ENCODE assay signal across 8 cellular contexts in genomic region chr6:89146748-89147715, GRCh38. TPM values are rescaled to one million over a fixed set of nuclear protein-coding genes. Genes with fewer than 3 reads are reported as not detected.
DNase-seq lines count a peak whose midpoint lies in the region; ATAC-seq and TF ChIP-seq lines count a peak whose summit lies in the region.

No MANE protein-coding gene starts in this region.

- H3K9me3 Mint-ChIP-seq in CD8-positive, alpha-beta T cell: no peaks in the 10 kb centered on the region
- H3K9me3 Mint-ChIP-seq in T-helper 2 cell treated with Interferon-gamma antibody and Interleukin-4, amounts not matched to agents 5 μg/mL and 100 μg/mL, for 36 hours: no peaks in the 10 kb centered on the region
- H3K9me3 Mint-ChIP-seq in neural progenitor cell: no peaks in the 10 kb centered on the region

- no peaks in the 10 kb centered on the region for H3K9me3 ChIP-seq in CD8-positive, alpha-beta T cell (ENCODE audit: low read length)
- no peaks in the 10 kb centered on the region for H3K9me3 ChIP-seq in fibroblast of lung (ENCODE audit: control insufficient read depth, insufficient read depth, low read depth, low read length)
- H3K9me3 ChIP-seq in neural progenitor cell (ENCODE audit: low read depth): no peaks in the 10 kb centered on the region

- no peak for DNase-seq in CD8-positive, alpha-beta T cell
- peak; percentile 12 for DNase-seq in HFF-Myc (ENCODE audit: extremely low read depth, low read depth)
- DNase-seq in T-helper 2 cell treated with Interferon-gamma antibody and Interleukin-4, amounts not matched to agents 5 μg/mL and 100 μg/mL, for 36 hours (ENCODE audit: low spot score): no peak
- peak; percentile 40 to 75 for DNase-seq in fibroblast of lung (ENCODE audit: low read depth in 2 of 2)
- DNase-seq in neural progenitor cell (ENCODE audit: low spot score): peak; percentile 37
- DNase-seq in activated effector memory CD4-positive, alpha-beta T cell treated with anti-CD3 and anti-CD28 coated beads, Interleukin-2, amount 50 U/mL, for 16 hours: no peak

- peaks cover 37% of the 10 kb centered on the region for H3K4me1 Mint-ChIP-seq in CD8-positive, alpha-beta T cell (ENCODE audit: low read depth)
- peaks cover 26% of the 10 kb centered on the region for H3K4me1 Mint-ChIP-seq in T-helper 2 cell treated with Interferon-gamma antibody and Interleukin-4, amounts not matched to agents 5 μg/mL and 100 μg/mL, for 36 hours (ENCODE audit: low read depth)
- H3K4me1 Mint-ChIP-seq in neural progenitor cell: peaks cover 15% of the 10 kb centered on the region

- no peaks in the 10 kb centered on the region for H3F3A ChIP-seq in neural progenitor cell (ENCODE audit: low read depth)

- H3K79me2 ChIP-seq in fibroblast of lung (ENCODE audit: control insufficient read depth, insufficient read depth, low read length): no peaks in the 10 kb centered on the region
- H3K79me2 ChIP-seq in neural progenitor cell (ENCODE audit: low read depth): peaks cover 5% of the 10 kb centered on the region

- no peaks in the 10 kb centered on the region for H3K27me3 Mint-ChIP-seq in CD8-positive, alpha-beta T cell (ENCODE audit: low read depth)
- H3K27me3 Mint-ChIP-seq in T-helper 2 cell treated with Interferon-gamma antibody and Interleukin-4, amounts not matched to agents 5 μg/mL and 100 μg/mL, for 36 hours (ENCODE audit: low read depth): peaks cover 12% of the 10 kb centered on the region
- no peaks in the 10 kb centered on the region for H3K27me3 Mint-ChIP-seq in neural progenitor cell (ENCODE audit: insufficient read depth, low read depth)

- intact Hi-C loops in CD8-positive, alpha-beta T cell (cut with DNase I, micrococcal nuclease): loop anchor here (1.0 to 10.0 kb wide), 4 partner anchors 68 to 678 kb away; partner anchors contain the start of genes CASP8AP2 (in 1 of the 2), RNGTT (in 1 of the 2) and UBE2J1 (in 1 of the 2)

- H3K4me1 ChIP-seq in CD8-positive, alpha-beta T cell (ENCODE audit: insufficient read depth, low read length): peaks cover 19% of the 10 kb centered on the region
- peaks cover 3% of the 10 kb centered on the region for H3K4me1 ChIP-seq in fibroblast of lung (ENCODE audit: control insufficient read depth, extremely low read depth, insufficient read depth, low read length)
- peaks cover 15% of the 10 kb centered on the region for H3K4me1 ChIP-seq in neural progenitor cell

- H3K9ac ChIP-seq in fibroblast of lung (ENCODE audit: insufficient read depth, low read length) (peak overlapping the region; percentile 67), neural progenitor cell (no peak overlapping the region)

- H2AFZ ChIP-seq in fibroblast of lung (ENCODE audit: low read length) (peak overlapping the region; percentile 70), neural progenitor cell (replicated peaks) (peak overlapping the region; percentile 93)

- H4K20me1 ChIP-seq in fibroblast of lung (ENCODE audit: control insufficient read depth, extremely low read depth, insufficient read depth, low read length) (no peaks in the 10 kb centered on the region), neural progenitor cell (ENCODE audit: low read depth) (peaks cover 3% of the 10 kb centered on the region)

- peak overlapping the region; percentile 82 for H3K27ac Mint-ChIP-seq in CD8-positive, alpha-beta T cell
- peak overlapping the region; percentile 47 for H3K27ac Mint-ChIP-seq in T-helper 2 cell treated with Interferon-gamma antibody and Interleukin-4, amounts not matched to agents 5 μg/mL and 100 μg/mL, for 36 hours
- peak overlapping the region; percentile 12 for H3K27ac Mint-ChIP-seq in neural progenitor cell

- peaks cover 25% of the 10 kb centered on the region for H3K36me3 Mint-ChIP-seq in CD8-positive, alpha-beta T cell
- H3K36me3 Mint-ChIP-seq in T-helper 2 cell treated with Interferon-gamma antibody and Interleukin-4, amounts not matched to agents 5 μg/mL and 100 μg/mL, for 36 hours (ENCODE audit: low read depth): peaks cover 26% of the 10 kb centered on the region
- peaks cover 4% of the 10 kb centered on the region for H3K36me3 Mint-ChIP-seq in neural progenitor cell

- CTCF ChIA-PET in CD8-positive, alpha-beta T cell (lab: Charles Lee): interaction anchor here (0.5 to 2.1 kb wide), 2 partner anchors 74 to 164 kb away, joined by 3 to 7 read pairs; no protein-coding TSS in a partner anchor

- H3K4me2 ChIP-seq in fibroblast of lung (ENCODE audit: extremely low read depth, insufficient read depth, low read length): peak overlapping the region; percentile 96
- peak overlapping the region; percentile 84 for H3K4me2 ChIP-seq in neural progenitor cell

- POLR2A ChIA-PET in CD8-positive, alpha-beta T cell (lab: Charles Lee): interaction anchor here (1.0 to 7.0 kb wide), 7 partner anchors 9 to 206 kb away, joined by 3 to 96 read pairs (median 4); partner anchors contain the start of genes PNRC1, RNGTT and UBE2J1

- ATAC-seq in CD8-positive, alpha-beta T cell: no peak
- no peak for ATAC-seq in HG03565 (IDR thresholded peaks at IDR 0.05; ENCODE audit: unreplicated experiment)
- ATAC-seq in GM18498 (IDR thresholded peaks at IDR 0.05; ENCODE audit: unreplicated experiment): no peak

- peak overlapping the region; percentile 89 for H3K4me3 Mint-ChIP-seq in CD8-positive, alpha-beta T cell
- peak overlapping the region; percentile 79 for H3K4me3 Mint-ChIP-seq in T-helper 2 cell treated with Interferon-gamma antibody and Interleukin-4, amounts not matched to agents 5 μg/mL and 100 μg/mL, for 36 hours
- peak overlapping the region; percentile 87 for H3K4me3 Mint-ChIP-seq in neural progenitor cell

- no peaks in the 10 kb centered on the region for H3K27me3 ChIP-seq in CD8-positive, alpha-beta T cell (ENCODE audit: insufficient read depth, low read length)
- no peaks in the 10 kb centered on the region for H3K27me3 ChIP-seq in fibroblast of lung (ENCODE audit: control insufficient read depth, insufficient read depth, low read length)
- peaks cover 37% of the 10 kb centered on the region for H3K27me3 ChIP-seq in neural progenitor cell

- H3K4me3 ChIP-seq in CD8-positive, alpha-beta T cell (ENCODE audit: low read depth, low read length): peak overlapping the region; percentile 87
- peak overlapping the region; percentile 80 for H3K4me3 ChIP-seq in HFF-Myc (replicated peaks; ENCODE audit: low read depth, low read length)
- H3K4me3 ChIP-seq in fibroblast of lung (replicated peaks in 1 of 4; ENCODE audit: control extremely low read depth in 1 of 4, insufficient read depth in 1 of 4, low read depth in 3 of 4, low read length in 4 of 4): peak overlapping the region; percentile 30 to 81 (median 66)
- peak overlapping the region; percentile 54 for H3K4me3 ChIP-seq in neural progenitor cell

- peak overlapping the region; percentile 73 for H3K27ac ChIP-seq in CD8-positive, alpha-beta T cell (ENCODE audit: low read depth, low read length)
- peak overlapping the region; percentile 54 for H3K27ac ChIP-seq in fibroblast of lung (ENCODE audit: insufficient read depth, low read length)
- no peak overlapping the region for H3K27ac ChIP-seq in neural progenitor cell

- no peak for TF ChIP-seq CTCF in CD8-positive, alpha-beta T cell (IDR thresholded peaks at IDR 0.05)
- TF ChIP-seq CTCF in HFF-Myc (IDR thresholded peaks at IDR 0.05; ENCODE audit: low read depth, low read length, missing control alignments) (no peak), fibroblast of lung (conservative IDR thresholded peaks at IDR 0.05 in 1 of 2, IDR thresholded peaks at IDR 0.05 in 1 of 2; ENCODE audit: low read depth in 1 of 2, low read length in 2 of 2) (no peak), neural progenitor cell (IDR thresholded peaks at IDR 0.05) (no peak)

- H3K36me3 ChIP-seq in CD8-positive, alpha-beta T cell (ENCODE audit: insufficient read depth, low read length): peaks cover 1% of the 10 kb centered on the region
- no peaks in the 10 kb centered on the region for H3K36me3 ChIP-seq in fibroblast of lung (ENCODE audit: control insufficient read depth, insufficient read depth, low read length)
- H3K36me3 ChIP-seq in neural progenitor cell: no peaks in the 10 kb centered on the region

RNA-seq across cellular contexts. Expression of gene PM20D2, which starts 1.2 kb away (rescaled TPM):
- 1 to 10 TPM; 5.5 to 6.2 TPM for total RNA-seq in CD8-positive, alpha-beta T cell
- 9.0 and 10.1 TPM in 2 replicates for total RNA-seq in fibroblast of lung
- 3.9 and 6.0 TPM in 2 replicates for polyA plus RNA-seq in fibroblast of lung
- 2.2 and 3.9 TPM in 2 replicates for polyA plus RNA-seq in fibroblast of lung (2012)
- polyA minus RNA-seq in fibroblast of lung (ENCODE audit: low replicate concordance): 1.6 and 2.7 TPM in 2 replicates
- 19.4 and 27.6 TPM in 2 replicates for total RNA-seq in neural progenitor cell (ENCODE audit: low replicate concordance)

RNA-seq across cellular contexts. Expression of gene SRSF12, which starts 29.2 kb away (rescaled TPM):
- total RNA-seq in CD8-positive, alpha-beta T cell: not detected
- total RNA-seq in fibroblast of lung (0.33 and 0.51 TPM in 2 replicates), neural progenitor cell (ENCODE audit: low replicate concordance) (19.2 and 23.2 TPM in 2 replicates)
- 0.10 and 0.11 TPM in 2 replicates for polyA plus RNA-seq in fibroblast of lung
- 0.06 and 0.07 TPM in 2 replicates for polyA plus RNA-seq in fibroblast of lung (2012)
- not detected in 2 replicates for polyA minus RNA-seq in fibroblast of lung (ENCODE audit: low replicate concordance)

Comparison
In these comparisons a context has a peak if more than half of its experiments do, and no peak if none do; other contexts are left out.
1. DNase-seq: peak in HFF-Myc (single experiment), fibroblast of lung (2 of 2) and neural progenitor cell (single experiment); none in CD8-positive, alpha-beta T cell (0 of 7), T-helper 2 cell treated with Interferon-gamma antibody and Interleukin-4, amounts not matched to agents 5 μg/mL and 100 μg/mL, for 36 hours (single experiment) and activated effector memory CD4-positive, alpha-beta T cell treated with anti-CD3 and anti-CD28 coated beads, Interleukin-2, amount 50 U/mL, for 16 hours (single experiment).
2. H3K27ac Mint-ChIP-seq: peak in every context shown above with its lines; median percentile 82 in CD8-positive, alpha-beta T cell; 47 in T-helper 2 cell treated with Interferon-gamma antibody and Interleukin-4, amounts not matched to agents 5 μg/mL and 100 μg/mL, for 36 hours; 12 in neural progenitor cell.
3. RNA of gene SRSF12, which starts 29.2 kb away (total RNA-seq): 19.2 to 23.2 TPM in neural progenitor cell; 0.33 to 0.51 TPM in fibroblast of lung and not detected in CD8-positive, alpha-beta T cell; every median in the first group is over 10 times any median in the second.
4. Peak in every context shown above with its lines, with median percentiles within 50 percentile points of each other: H3K4me3 ChIP-seq and H3K4me3 Mint-ChIP-seq.